In the genomic region with DNA sequence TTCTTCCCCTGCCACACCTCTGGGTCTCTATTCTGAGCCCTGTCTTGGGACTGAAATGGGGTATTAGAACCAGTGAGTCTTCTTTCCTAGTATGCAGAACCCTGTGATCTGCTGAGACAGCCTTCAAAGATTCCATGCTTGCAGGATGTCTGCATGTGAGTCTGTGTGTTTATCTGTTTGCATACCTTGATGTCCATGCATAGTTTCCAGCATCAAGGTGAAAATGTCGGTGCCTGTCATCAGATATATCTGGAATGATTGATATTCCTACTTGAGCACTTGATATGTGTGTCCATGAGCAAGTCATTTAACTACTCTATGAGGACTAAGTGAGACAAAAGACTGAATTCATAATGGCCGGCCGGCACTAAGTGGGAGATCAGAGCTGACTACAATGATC, we compare ENCODE assay signal across 34 cellular contexts.
"Had no signal": no experiment of that assay in that cellular context is flagged by ENCODE, and none has a peak within 500 bp of the region (broad histone marks: within the 10 kb centered on the region; RNA-seq: fewer than 3 reads in every experiment).

No MANE protein-coding gene starts in this region.

- H3K4me3 ChIP-seq: ascending aorta, cardiac muscle cell had no signal

- H3K9me3 ChIP-seq: ascending aorta had no signal

- H3K36me3 Mint-ChIP-seq: activated CD8-positive, alpha-beta memory T cell treated with anti-CD3 and anti-CD28 coated beads, Interleukin-2, amount 10 ng/mL, durations not matched to agents 7 days and 5 days; activated naive CD4-positive, alpha-beta T cell treated with anti-CD3 and anti-CD28 coated beads, Interleukin-2, amount 10 ng/mL, durations not matched to agents 7 days and 5 days; activated naive CD8-positive, alpha-beta T cell; activated naive CD8-positive, alpha-beta T cell treated with anti-CD3 and anti-CD28 coated beads, Interleukin-2, amount 10 ng/mL, durations not matched to agents 7 days and 5 days; brain had no signal

- H3K9me3 Mint-ChIP-seq: activated B cell treated with CpG ODN at 0.5 μM for 24 hours; activated CD4-positive, alpha-beta memory T cell treated with anti-CD3 and anti-CD28 coated beads, Interleukin-2, amount 10 ng/mL, durations not matched to agents 7 days and 5 days; activated CD4-positive, alpha-beta T cell treated with anti-CD3 and anti-CD28 coated beads, Interleukin-2, amount 10 ng/mL, durations not matched to agents 7 days and 5 days; activated naive CD4-positive, alpha-beta T cell treated with anti-CD3 and anti-CD28 coated beads, Interleukin-2, amount 10 ng/mL, durations not matched to agents 7 days and 5 days; activated naive CD4-positive, alpha-beta T cell treated with anti-CD3 and anti-CD28 coated beads, Interleukin-2, amount 50 U/mL, for 24 hours; activated naive CD8-positive, alpha-beta T cell treated with anti-CD3 and anti-CD28 coated beads, Interleukin-2, amount 10 ng/mL, durations not matched to agents 7 days and 5 days; activated T-cell treated with anti-CD3 and anti-CD28 coated beads, Interleukin-2, amount 50 U/mL, for 24 hours; brain; central memory CD8-positive, alpha-beta T cell; T-helper 1 cell treated with Interleukin-12 subunit alpha and Interleukin-12 subunit beta and Interleukin-4 antibody, amounts not matched to agents 30 μg/mL and 1 μg/mL, for 36 hours; T-helper 2 cell treated with Interferon-gamma antibody and Interleukin-4, amounts not matched to agents 5 μg/mL and 100 μg/mL, for 36 hours had no signal

- DNase-seq: activated B cell treated with CpG ODN at 0.5 μM for 24 hours; activated CD4-positive, alpha-beta memory T cell treated with anti-CD3 and anti-CD28 coated beads, Interleukin-2, amount 10 ng/mL, durations not matched to agents 7 days and 5 days; activated CD4-positive, alpha-beta T cell treated with anti-CD3 and anti-CD28 coated beads for 48 hours; activated CD4-positive, alpha-beta T cell treated with anti-CD3 and anti-CD28 coated beads, Interleukin-2, amount 10 ng/mL, durations not matched to agents 7 days and 5 days; activated CD4-positive, alpha-beta T cell treated with anti-CD3 and anti-CD28 coated beads, Interleukin-2, amount 50 U/mL, for 48 hours; activated CD4-positive, CD25-positive, alpha-beta regulatory T cell treated with anti-CD3 and anti-CD28 coated beads, Interleukin-2, amount 50 U/mL, for 72 hours; activated CD8-positive, alpha-beta memory T cell treated with anti-CD3 and anti-CD28 coated beads for 24 hours; activated CD8-positive, alpha-beta memory T cell treated with anti-CD3 and anti-CD28 coated beads, Interleukin-2, amount 10 ng/mL, durations not matched to agents 7 days and 5 days; activated CD8-positive, alpha-beta memory T cell treated with anti-CD3 and anti-CD28 coated beads, Interleukin-2, amount 50 U/mL, for 48 hours; activated CD8-positive, alpha-beta T cell treated with anti-CD3 and anti-CD28 coated beads, Interleukin-2, amount 10 ng/mL, durations not matched to agents 7 days and 5 days; activated effector memory CD4-positive, alpha-beta T cell treated with Interleukin-2 at 50 U/mL for 16 hours; activated naive CD4-positive, alpha-beta T cell treated with anti-CD3 and anti-CD28 coated beads, Interleukin-2, amount 10 ng/mL, durations not matched to agents 7 days and 5 days; activated naive CD4-positive, alpha-beta T cell treated with Interleukin-2 at 50 U/mL for 16 hours; activated naive CD8-positive, alpha-beta T cell treated with anti-CD3 and anti-CD28 coated beads, Interleukin-2, amount 10 ng/mL, durations not matched to agents 7 days and 5 days; activated naive CD8-positive, alpha-beta T cell treated with anti-CD3 and anti-CD28 coated beads, Interleukin-2, amount 50 U/mL, for 24 hours; activated T-cell treated with anti-CD3 and anti-CD28 coated beads, Interleukin-2, amount 50 U/mL, for 24 hours; activated T-cell treated with anti-CD3 and anti-CD28 coated beads, Interleukin-2, amount 50 U/mL, for 48 hours; amygdala; anterior cingulate cortex; caudate nucleus; SW 1271; T-helper 1 cell; T-helper 2 cell; T-helper 9 cell had no signal

- H3K36me3 ChIP-seq: ascending aorta, cardiac muscle cell had no signal

- H3K27ac ChIP-seq: ascending aorta, cardiac muscle cell, VCaP had no signal

- H3K4me1 ChIP-seq: ascending aorta had no signal

- H3K27me3 ChIP-seq: ascending aorta, cardiac muscle cell had no signal

- ATAC-seq: activated CD8-positive, alpha-beta memory T cell treated with anti-CD3 and anti-CD28 coated beads, Interleukin-2, amount 10 ng/mL, durations not matched to agents 7 days and 5 days; activated CD8-positive, alpha-beta T cell treated with anti-CD3 and anti-CD28 coated beads, Interleukin-2, amount 10 ng/mL, durations not matched to agents 7 days and 5 days; activated naive CD8-positive, alpha-beta T cell treated with anti-CD3 and anti-CD28 coated beads, Interleukin-2, amount 50 U/mL, for 24 hours had no signal

- H3K4me3 Mint-ChIP-seq: activated B cell treated with CpG ODN at 0.5 μM for 24 hours; activated CD4-positive, alpha-beta memory T cell treated with anti-CD3 and anti-CD28 coated beads, Interleukin-2, amount 10 ng/mL, durations not matched to agents 7 days and 5 days; activated CD4-positive, alpha-beta T cell treated with anti-CD3 and anti-CD28 coated beads, Interleukin-2, amount 10 ng/mL, durations not matched to agents 7 days and 5 days; activated CD8-positive, alpha-beta memory T cell treated with anti-CD3 and anti-CD28 coated beads, Interleukin-2, amount 10 ng/mL, durations not matched to agents 7 days and 5 days; activated CD8-positive, alpha-beta T cell treated with anti-CD3 and anti-CD28 coated beads, Interleukin-2, amount 10 ng/mL, durations not matched to agents 7 days and 5 days; activated naive CD4-positive, alpha-beta T cell treated with anti-CD3 and anti-CD28 coated beads, Interleukin-2, amount 10 ng/mL, durations not matched to agents 7 days and 5 days; activated naive CD4-positive, alpha-beta T cell treated with anti-CD3 and anti-CD28 coated beads, Interleukin-2, amount 50 U/mL, for 24 hours; activated naive CD8-positive, alpha-beta T cell; activated naive CD8-positive, alpha-beta T cell treated with anti-CD3 and anti-CD28 coated beads, Interleukin-2, amount 10 ng/mL, durations not matched to agents 7 days and 5 days; activated naive CD8-positive, alpha-beta T cell treated with anti-CD3 and anti-CD28 coated beads, Interleukin-2, amount 50 U/mL, for 24 hours; activated T-cell treated with anti-CD3 and anti-CD28 coated beads, Interleukin-2, amount 50 U/mL, for 24 hours; brain; central memory CD8-positive, alpha-beta T cell; T-helper 1 cell treated with Interleukin-12 subunit alpha and Interleukin-12 subunit beta and Interleukin-4 antibody, amounts not matched to agents 30 μg/mL and 1 μg/mL, for 36 hours; T-helper 2 cell treated with Interferon-gamma antibody and Interleukin-4, amounts not matched to agents 5 μg/mL and 100 μg/mL, for 36 hours had no signal

- H3K27ac Mint-ChIP-seq: activated B cell treated with CpG ODN at 0.5 μM for 24 hours; activated CD4-positive, alpha-beta memory T cell treated with anti-CD3 and anti-CD28 coated beads, Interleukin-2, amount 10 ng/mL, durations not matched to agents 7 days and 5 days; activated CD4-positive, alpha-beta T cell treated with anti-CD3 and anti-CD28 coated beads, Interleukin-2, amount 10 ng/mL, durations not matched to agents 7 days and 5 days; activated CD8-positive, alpha-beta memory T cell treated with anti-CD3 and anti-CD28 coated beads, Interleukin-2, amount 10 ng/mL, durations not matched to agents 7 days and 5 days; activated CD8-positive, alpha-beta T cell treated with anti-CD3 and anti-CD28 coated beads, Interleukin-2, amount 10 ng/mL, durations not matched to agents 7 days and 5 days; activated naive CD4-positive, alpha-beta T cell treated with anti-CD3 and anti-CD28 coated beads, Interleukin-2, amount 10 ng/mL, durations not matched to agents 7 days and 5 days; activated naive CD4-positive, alpha-beta T cell treated with anti-CD3 and anti-CD28 coated beads, Interleukin-2, amount 50 U/mL, for 24 hours; activated naive CD8-positive, alpha-beta T cell; activated naive CD8-positive, alpha-beta T cell treated with anti-CD3 and anti-CD28 coated beads, Interleukin-2, amount 10 ng/mL, durations not matched to agents 7 days and 5 days; activated naive CD8-positive, alpha-beta T cell treated with anti-CD3 and anti-CD28 coated beads, Interleukin-2, amount 50 U/mL, for 24 hours; activated T-cell treated with anti-CD3 and anti-CD28 coated beads, Interleukin-2, amount 50 U/mL, for 24 hours; activated T-helper 2 cell treated with anti-CD3 and anti-CD28 coated beads, Interferon-gamma antibody, Interleukin-2, Interleukin-4, amounts not matched to agents 10 μg/mL and 5 μg/mL and 100 μg/mL, durations not matched to agents 14 hours and 24 hours and 36 hours; brain; T-helper 1 cell treated with Interleukin-12 subunit alpha and Interleukin-12 subunit beta and Interleukin-4 antibody, amounts not matched to agents 30 μg/mL and 1 μg/mL, for 36 hours; T-helper 2 cell treated with Interferon-gamma antibody and Interleukin-4, amounts not matched to agents 5 μg/mL and 100 μg/mL, for 36 hours had no signal

- H3K4me1 Mint-ChIP-seq: activated CD8-positive, alpha-beta memory T cell treated with anti-CD3 and anti-CD28 coated beads, Interleukin-2, amount 10 ng/mL, durations not matched to agents 7 days and 5 days; activated naive CD4-positive, alpha-beta T cell treated with anti-CD3 and anti-CD28 coated beads, Interleukin-2, amount 10 ng/mL, durations not matched to agents 7 days and 5 days; activated naive CD8-positive, alpha-beta T cell treated with anti-CD3 and anti-CD28 coated beads, Interleukin-2, amount 10 ng/mL, durations not matched to agents 7 days and 5 days; brain; central memory CD8-positive, alpha-beta T cell had no signal

- H3K27me3 Mint-ChIP-seq: activated CD4-positive, alpha-beta T cell treated with anti-CD3 and anti-CD28 coated beads, Interleukin-2, amount 10 ng/mL, durations not matched to agents 7 days and 5 days; activated CD8-positive, alpha-beta memory T cell treated with anti-CD3 and anti-CD28 coated beads, Interleukin-2, amount 10 ng/mL, durations not matched to agents 7 days and 5 days; activated naive CD4-positive, alpha-beta T cell treated with anti-CD3 and anti-CD28 coated beads, Interleukin-2, amount 10 ng/mL, durations not matched to agents 7 days and 5 days; activated naive CD4-positive, alpha-beta T cell treated with anti-CD3 and anti-CD28 coated beads, Interleukin-2, amount 50 U/mL, for 24 hours; activated naive CD8-positive, alpha-beta T cell; activated T-cell treated with anti-CD3 and anti-CD28 coated beads, Interleukin-2, amount 50 U/mL, for 24 hours; brain had no signal
